In genomic region chr14:21097616-21098133, GRCh38 we compare ENCODE assay signal across 10 cellular contexts. TPM values are rescaled to one million over a fixed set of nuclear protein-coding genes. Genes with fewer than 3 reads are reported as not detected.
A peak's percentile ranks its signal among the peaks of the same experiment; 100 is the strongest.
DNase-seq lines count a peak whose midpoint lies in the region; ATAC-seq and TF ChIP-seq lines count a peak whose summit lies in the region.
"Had no signal": no experiment of that assay in that cellular context is flagged by ENCODE, and none has a peak within 500 bp of the region (broad histone marks: within the 10 kb centered on the region; RNA-seq: fewer than 3 reads in every experiment).

No MANE protein-coding gene starts in this region.

- peak overlapping the region in 7 of 8 donors; percentile 17 to 76 (median 49) for H3K4me3 ChIP-seq in spleen

- H3K36me3 ChIP-seq in spleen, result peaks cover 0 to 5% (median 0%) of the 10 kb centered on the region in 6 donors

- ATAC-seq in activated CD8-positive, alpha-beta T cell treated with anti-CD3 and anti-CD28 coated beads for 36 hours, result peak; percentile 6

- DNase-seq in DMS 273 (lab: John Stamatoyannopoulos, UW; ENCODE audit: unreplicated experiment) (peak; percentile 53), DMS 273 treated with DMSO at 0.1 percent for 48 hours (lab: John Stamatoyannopoulos, UW) (no peak), hepatic stellate cell (ENCODE audit: low spot score) (peak; percentile 2), spleen (peak; percentile 79), retina (no peak), NCI-H1048 (lab: John Stamatoyannopoulos, UW) (no peak), cerebellar nuclear complex (lab: John Stamatoyannopoulos, UW) (no peak)
- DNase-seq in activated CD8-positive, alpha-beta T cell treated with anti-CD3 and anti-CD28 coated beads for 36 hours, result peak; percentile 37

- intact Hi-C loops in activated CD8-positive, alpha-beta T cell treated with anti-CD3 and anti-CD28 coated beads for 36 hours (cut with micrococcal nuclease), result no loop called here
- intact Hi-C loops in spleen (cut with DNase I; ENCODE audit: low total_unique reads), result no loop called here

- peaks cover 0 to 21% (median 0%) of the 10 kb centered on the region in 7 donors for H3K27me3 ChIP-seq in spleen (replicated peaks in 1 of 7)

- TF ChIP-seq CTCF in activated CD8-positive, alpha-beta T cell treated with anti-CD3 and anti-CD28 coated beads for 36 hours (IDR thresholded peaks at IDR 0.05), result no peak
- TF ChIP-seq CTCF in spleen (IDR thresholded peaks at IDR 0.05 in 8 of 11, conservative IDR thresholded peaks at IDR 0.05 in 3 of 11), result no peak

- 0 to 16% (median 6%) methylated on average over 8 to 22 of the region's 22 CpGs for WGBS in spleen, 5 donors

- H3K27me3 Mint-ChIP-seq in activated CD8-positive, alpha-beta T cell treated with anti-CD3 and anti-CD28 coated beads for 36 hours, result no peaks in the 10 kb centered on the region

- no peaks in the 10 kb centered on the region for H3K9me3 ChIP-seq in spleen

- POLR2A ChIA-PET in activated CD8-positive, alpha-beta T cell treated with anti-CD3 and anti-CD28 coated beads for 36 hours (lab: Charles Lee), result interaction anchor here (0.9 to 1.3 kb wide), 3 partner anchors 29 to 83 kb away, joined by 3 to 4 read pairs (median 3); no protein-coding TSS in a partner anchor

- H3K36me3 Mint-ChIP-seq in activated CD8-positive, alpha-beta T cell treated with anti-CD3 and anti-CD28 coated beads for 36 hours (ENCODE audit: low read depth), result peaks cover 2% of the 10 kb centered on the region

- TF ChIP-seq POLR2A in spleen (IDR thresholded peaks at IDR 0.05), result no peak

- H3K27ac Mint-ChIP-seq in activated CD8-positive, alpha-beta T cell treated with anti-CD3 and anti-CD28 coated beads for 36 hours, result peak overlapping the region; percentile 60

- peak overlapping the region; percentile 69 for H3K4me3 Mint-ChIP-seq in activated CD8-positive, alpha-beta T cell treated with anti-CD3 and anti-CD28 coated beads for 36 hours

- peak overlapping the region; percentile 27 to 86 (median 72) for H3K27ac ChIP-seq in spleen

- H3K4me1 Mint-ChIP-seq in activated CD8-positive, alpha-beta T cell treated with anti-CD3 and anti-CD28 coated beads for 36 hours (ENCODE audit: low read depth), result peaks cover 25% of the 10 kb centered on the region

- peaks cover 12 to 54% (median 27%) of the 10 kb centered on the region in 6 donors for H3K4me1 ChIP-seq in spleen

- no peaks in the 10 kb centered on the region for H3K9me3 Mint-ChIP-seq in activated CD8-positive, alpha-beta T cell treated with anti-CD3 and anti-CD28 coated beads for 36 hours

- CTCF ChIA-PET in activated CD8-positive, alpha-beta T cell treated with anti-CD3 and anti-CD28 coated beads for 36 hours (lab: Charles Lee), result interaction anchor here (1.2 to 7.8 kb wide), 8 partner anchors 6 to 80 kb away, joined by 3 to 224 read pairs (median 10); partner anchors contain the start of genes ARHGEF40, NDRG2 and TMEM253

RNA-seq across cellular contexts. Expression of gene ZNF219, which starts 0.8 kb away (rescaled TPM):
- 1 to 10 TPM; 7.2 to 8.2 TPM for total RNA-seq in activated CD8-positive, alpha-beta T cell treated with anti-CD3 and anti-CD28 coated beads for 36 hours
- total RNA-seq in spleen, result 10 to 100 TPM; 10.7 to 26.7 (median 16.6) TPM
- 10 to 100 TPM in 1 of 3 donors, 1 to 10 TPM in 2; 5.5 to 11.8 (median 5.5) TPM for polyA plus RNA-seq in spleen

RNA-seq across cellular contexts. Expression of gene TMEM253, which starts 3.2 kb away (rescaled TPM):
- total RNA-seq in activated CD8-positive, alpha-beta T cell treated with anti-CD3 and anti-CD28 coated beads for 36 hours, result not detected
- 1 to 10 TPM in 1 of 7 donors, under 1 TPM in 1, not detected in 5; 0.57 to 1.5 TPM for total RNA-seq in spleen
- polyA plus RNA-seq in spleen, result under 1 TPM; 0.11 to 0.29 (median 0.15) TPM
- total RNA-seq: RPMI7951 had no signal

RNA-seq across cellular contexts. Expression of gene ARHGEF40, which starts 27.6 kb away (rescaled TPM):
- total RNA-seq in activated CD8-positive, alpha-beta T cell treated with anti-CD3 and anti-CD28 coated beads for 36 hours, result under 1 TPM; 0.18 to 0.23 TPM
- total RNA-seq in spleen, result 100 to 1,000 TPM in 4 of 7 donors, 10 to 100 TPM in 3; 57.0 to 151 (median 102) TPM
- 10 to 100 TPM in 2 of 3 donors, 1 to 10 TPM in 1; 9.8 to 47.1 (median 17.7) TPM for polyA plus RNA-seq in spleen

RNA-seq across cellular contexts. Expression of gene RNASE8, which starts 40.1 kb away (rescaled TPM):
- total RNA-seq in activated CD8-positive, alpha-beta T cell treated with anti-CD3 and anti-CD28 coated beads for 36 hours, result not detected
- not detected for total RNA-seq in spleen
- polyA plus RNA-seq in spleen, result not detected
- total RNA-seq: renal cortical epithelial cell, RPMI7951 had no signal

RNA-seq across cellular contexts. Expression of gene RNASE7, which starts 55.5 kb away (rescaled TPM):
- not detected for total RNA-seq in activated CD8-positive, alpha-beta T cell treated with anti-CD3 and anti-CD28 coated beads for 36 hours
- total RNA-seq in spleen, result not detected
- not detected for polyA plus RNA-seq in spleen
- total RNA-seq: renal cortical epithelial cell, RPMI7951 had no signal

Comparison
In these comparisons a context has a peak if more than half of its experiments do, and no peak if none do; other contexts are left out.
1. DNase-seq: peak in DMS 273 (single experiment), activated CD8-positive, alpha-beta T cell treated with anti-CD3 and anti-CD28 coated beads for 36 hours (single experiment), hepatic stellate cell (single experiment) and spleen (single experiment); none in DMS 273 treated with DMSO at 0.1 percent for 48 hours (single experiment), retina (single experiment), NCI-H1048 (single experiment) and cerebellar nuclear complex (0 of 2).
2. RNA of gene ARHGEF40, which starts 27.6 kb away (total RNA-seq): 57.0 to 151 TPM in spleen; 0.18 to 0.23 TPM in activated CD8-positive, alpha-beta T cell treated with anti-CD3 and anti-CD28 coated beads for 36 hours; every median in the first group is over 10 times any median in the second.